In genomic region chr3:186588619-186589018, GRCh38 we compare ENCODE assay signal across 1 cellular context.
TF ChIP-seq lines count a peak whose summit lies in the region.

No MANE protein-coding gene starts in this region.

TF ChIP-seq in K562, 482 proteins besides CTCF, POLR2A, EP300 and RAD21:
- TF ChIP-seq CBFA2T2 (conservative IDR thresholded peaks at IDR 0.05) (peak; percentile 14; the same call in 1 of the 2 replicates), U2AF1 (optimal IDR thresholded peaks at IDR 0.05; ENCODE audit: low read depth, low read length) (no peak), MECOM (CRISPR knock-in tag; IDR thresholded peaks at IDR 0.05) (no peak), DPF2 (IDR thresholded peaks at IDR 0.05) (peak; percentile 67), CREM (IDR thresholded peaks at IDR 0.05; ENCODE audit: low read depth) (no peak), CBFA2T3 (IDR thresholded peaks at IDR 0.05) (peak; percentile 53), TCF3 (CRISPR knock-in tag; IDR thresholded peaks at IDR 0.05) (peak; percentile 57), RBM39 (optimal IDR thresholded peaks at IDR 0.05; ENCODE audit: low read depth, low read length) (no peak), NFIC (IDR thresholded peaks at IDR 0.05) (no peak), ARID1B (IDR thresholded peaks at IDR 0.05) (peak; percentile 63), NR1H2 (CRISPR knock-in tag; IDR thresholded peaks at IDR 0.05) (no peak), JUND (IDR thresholded peaks at IDR 0.05; ENCODE audit: borderline replicate concordance, low read depth, low read length) (peak; percentile 72; the same call in 1 of the 2 replicates), JUND (tag; IDR thresholded peaks at IDR 0.05; ENCODE audit: borderline replicate concordance, low read depth, low read length) (peak; percentile 62; the same call in 2 of the 3 replicates), SMARCA4 (IDR thresholded peaks at IDR 0.05) (peak; percentile 61; the same call in 1 of the 2 replicates), RBM22 (IDR thresholded peaks at IDR 0.05; ENCODE audit: low read depth, low read length, poor library complexity, severe bottlenecking) (no peak), ZEB2 (IDR thresholded peaks at IDR 0.05) (peak; percentile 39; the same call in 1 of the 2 replicates), ATF3 (IDR thresholded peaks at IDR 0.05) (peak; percentile 73), ATF3 (CRISPR knock-in tag; conservative IDR thresholded peaks at IDR 0.05) (no peak), STAG1 (CRISPR knock-in tag; IDR thresholded peaks at IDR 0.05; ENCODE audit: borderline replicate concordance) (no peak), CCNT2 (IDR thresholded peaks at IDR 0.05; ENCODE audit: borderline replicate concordance, extremely low read depth, insufficient read length, low read depth, low read length) (peak; percentile 18), HDAC3 (IDR thresholded peaks at IDR 0.05; ENCODE audit: borderline replicate concordance, partially characterized antibody) (no peak), FOSL1 (tag; conservative IDR thresholded peaks at IDR 0.05) (peak; percentile 69), DIDO1 (tag; IDR thresholded peaks at IDR 0.05; ENCODE audit: low read depth) (no peak), SMARCE1 (IDR thresholded peaks at IDR 0.05) (0 out of 2 replicates have a peak, but pooled peaks have one; percentile 36), ZBTB34 (CRISPR knock-in tag; IDR thresholded peaks at IDR 0.05) (no peak), JUN (IDR thresholded peaks at IDR 0.05; ENCODE audit: borderline replicate concordance, low read depth, low read length) (peak; percentile 26; the same call in 1 of the 2 replicates), JUN (CRISPR knock-in tag; IDR thresholded peaks at IDR 0.05; ENCODE audit: borderline replicate concordance) (no peak), ELK3 (CRISPR knock-in tag; IDR thresholded peaks at IDR 0.05) (no peak), CTBP1 (IDR thresholded peaks at IDR 0.05; ENCODE audit: borderline replicate concordance) (0 out of 2 replicates have a peak, but pooled peaks have one; percentile 22)
